Comparison of ENCODE assay signal across 22 cellular contexts in the genomic region with DNA sequence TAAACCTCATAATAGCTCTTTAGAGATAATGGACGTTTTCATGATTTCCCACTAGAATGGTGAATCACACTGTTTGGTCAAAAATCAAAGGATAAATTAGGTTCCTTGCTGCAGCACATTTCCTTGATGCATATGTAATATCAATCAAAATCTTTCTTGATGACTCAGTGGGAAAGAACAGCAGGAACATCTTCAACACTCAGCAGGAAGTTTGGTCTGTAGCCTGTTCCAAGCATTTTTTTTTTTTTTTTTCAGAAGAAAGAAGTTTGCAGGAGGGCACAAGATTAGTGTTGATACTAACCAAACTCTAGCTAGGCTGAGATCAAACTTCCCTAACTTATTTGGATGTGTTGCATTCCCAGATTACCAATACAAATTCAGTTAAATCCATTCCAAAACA.
"Had no signal": no experiment of that assay in that cellular context is flagged by ENCODE, and none has a peak within 500 bp of the region (broad histone marks: within the 10 kb centered on the region; RNA-seq: fewer than 3 reads in every experiment).

No MANE protein-coding gene starts in this region.

- H3K4me3 ChIP-seq: gastroesophageal sphincter, heart left ventricle, hepatocyte, lower lobe of right lung, pancreas, smooth muscle cell, stomach, thyroid gland, vagina had no signal

- DNase-seq: cortex of kidney; effector memory CD8-positive, alpha-beta T cell; foreskin fibroblast; heart left ventricle; islet precursor cell; kidney glomerular epithelial cell; left ventricle myocardium superior; lower lobe of right lung; natural killer cell; pancreas; stimulated activated CD4-positive, alpha-beta T cell treated with anti-CD3 and anti-CD28 coated beads, Interleukin-2, amount 100 ng/mL, for 24 hours; stimulated activated CD4-positive, alpha-beta T cell treated with anti-CD3 and anti-CD28 coated beads, Interleukin-4, amount 100 ng/mL, for 24 hours; stimulated activated naive CD4-positive, alpha-beta T cell treated with Interleukin-2 at 50 U/mL for 16 hours; stomach; thyroid gland; trophoblast cell had no signal

- H3K36me3 ChIP-seq: gastroesophageal sphincter, heart left ventricle, lower lobe of right lung, pancreas, stomach, thyroid gland, vagina had no signal

- H3K4me1 ChIP-seq: gastroesophageal sphincter, heart left ventricle, lower lobe of right lung, pancreas, stomach, thyroid gland, vagina had no signal

- H3K27ac ChIP-seq: gastroesophageal sphincter, heart left ventricle, hepatocyte, lower lobe of right lung, pancreas, stomach, thyroid gland, vagina had no signal

- H3K9me3 ChIP-seq: pancreas, thyroid gland, vagina had no signal

- H3K27me3 ChIP-seq: gastroesophageal sphincter, heart left ventricle, hepatocyte, pancreas, stomach, thyroid gland, vagina had no signal

- ATAC-seq: effector memory CD8-positive, alpha-beta T cell; gastroesophageal sphincter; heart left ventricle; left ventricle myocardium superior; lower lobe of right lung; natural killer cell; pancreas; sciatic nerve; stimulated activated effector memory CD8-positive, alpha-beta T cell treated with anti-CD3 and anti-CD28 coated beads, Interleukin-12 subunit alpha, Interleukin-12 subunit beta, amount 100 ng/mL, for 72 hours had no signal
